Comparison of ENCODE assay signal across 16 cellular contexts in the genomic region with DNA sequence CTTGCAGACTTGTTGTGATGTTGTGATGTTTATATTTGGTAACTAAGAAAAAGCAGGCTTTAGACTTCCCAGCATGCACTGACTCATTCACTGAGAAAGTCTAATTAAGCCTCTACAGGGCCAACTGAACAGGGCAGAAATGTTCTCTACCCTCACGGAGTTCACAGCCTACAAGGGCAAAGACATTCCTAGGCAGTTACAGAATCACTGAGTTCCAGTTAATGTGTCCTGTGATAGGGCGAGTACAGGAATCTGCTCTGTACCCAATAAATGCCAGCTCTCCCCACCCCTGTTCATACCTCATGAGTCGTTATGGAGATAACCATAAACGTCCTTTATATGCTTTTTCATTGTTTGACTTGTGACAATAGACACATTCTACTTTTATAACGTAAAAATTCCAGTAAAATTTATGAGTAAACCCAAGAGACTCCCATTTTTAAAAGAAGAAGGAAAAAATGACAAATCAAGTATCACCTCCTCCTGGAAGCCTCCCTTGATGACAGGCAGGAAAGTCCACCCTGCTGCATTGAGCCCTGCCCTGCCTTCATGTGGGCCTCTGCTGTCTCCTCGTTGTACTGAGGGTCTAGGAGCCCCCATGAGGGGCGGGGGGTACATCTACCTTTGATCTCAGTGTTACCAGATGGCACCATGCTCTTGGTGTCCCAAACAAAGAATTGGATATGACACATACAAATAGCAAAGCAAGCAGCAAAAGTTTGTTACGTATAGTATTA. TPM values are rescaled to one million over a fixed set of nuclear protein-coding genes. Genes with fewer than 3 reads are reported as not detected.
A peak's percentile ranks its signal among the peaks of the same experiment; 100 is the strongest.
DNase-seq lines count a peak whose midpoint lies in the region; TF ChIP-seq lines count a peak whose summit lies in the region.
"Had no signal": no experiment of that assay in that cellular context is flagged by ENCODE, and none has a peak within 500 bp of the region (broad histone marks: within the 10 kb centered on the region; RNA-seq: fewer than 3 reads in every experiment).

No MANE protein-coding gene starts in this region.

- no peak overlapping the region for H2AFZ ChIP-seq in neural progenitor cell (replicated peaks)

- no peaks in the 10 kb centered on the region for H3K79me2 ChIP-seq in neural progenitor cell (ENCODE audit: low read depth)

- H3K27ac Mint-ChIP-seq in osteocyte (ENCODE audit: unreplicated experiment) (no peak overlapping the region), neural progenitor cell (no peak overlapping the region)
- H3K27ac Mint-ChIP-seq: activated CD8-positive, alpha-beta T cell treated with anti-CD3 and anti-CD28 coated beads for 36 hours; activated naive CD4-positive, alpha-beta T cell treated with anti-CD3 and anti-CD28 coated beads, Interleukin-2, amount 50 U/mL, for 72 hours; B cell; T-helper 17 cell had no signal

- H3K36me3 ChIP-seq in mucosa of rectum (ENCODE audit: control insufficient read depth in 2 of 2, insufficient read depth in 2 of 2, low read length in 2 of 2), result peaks cover 0 to 5% of the 10 kb centered on the region in 2 donors
- H3K36me3 ChIP-seq in neural progenitor cell, result no peaks in the 10 kb centered on the region

- CTCF ChIA-PET in AG04449 (lab: Yijun Ruan, JAX) (no interaction called here), GM10248 (lab: Yijun Ruan, JAX) (no interaction called here)

- H3K9me3 ChIP-seq in mucosa of rectum (ENCODE audit: control insufficient read depth in 2 of 2, low read length in 2 of 2) (no peaks in the 10 kb centered on the region), neural progenitor cell (ENCODE audit: low read depth) (no peaks in the 10 kb centered on the region)

- H3K27me3 Mint-ChIP-seq in osteocyte (ENCODE audit: unreplicated experiment) (peaks cover 12% of the 10 kb centered on the region), neural progenitor cell (ENCODE audit: insufficient read depth, low read depth) (no peaks in the 10 kb centered on the region)

- peak overlapping the region; percentile 83 to 88 for H3K27ac ChIP-seq in mucosa of rectum (ENCODE audit: low read depth in 2 of 2, low read length in 2 of 2)
- no peak overlapping the region for H3K27ac ChIP-seq in neural progenitor cell
- H3K27ac ChIP-seq: skin epidermis had no signal

- H3K4me1 ChIP-seq in mucosa of rectum (ENCODE audit: control insufficient read depth in 2 of 2, insufficient read depth in 2 of 2, low read length in 2 of 2), result peaks cover 5 to 39% of the 10 kb centered on the region in 2 donors
- no peaks in the 10 kb centered on the region for H3K4me1 ChIP-seq in neural progenitor cell

- H3K4me3 Mint-ChIP-seq in osteocyte (ENCODE audit: unreplicated experiment), result no peak overlapping the region
- H3K4me3 Mint-ChIP-seq in neural progenitor cell, result no peak overlapping the region
- H3K4me3 Mint-ChIP-seq: activated CD8-positive, alpha-beta T cell treated with anti-CD3 and anti-CD28 coated beads for 36 hours; B cell; T-helper 17 cell had no signal

- POLR2A ChIA-PET in AG04449 (lab: Yijun Ruan, JAX), result no interaction called here
- POLR2A ChIA-PET in GM10248 (lab: Yijun Ruan, JAX), result no interaction called here

- TF ChIP-seq CTCF in AG04449 (IDR thresholded peaks at IDR 0.05; ENCODE audit: insufficient read depth, low read length, missing control alignments) (no peak), LNCaP clone FGC (IDR thresholded peaks at IDR 0.05; ENCODE audit: control insufficient read depth, extremely low read depth, insufficient read depth) (no peak), osteocyte (IDR thresholded peaks at IDR 0.05) (no peak), neural progenitor cell (IDR thresholded peaks at IDR 0.05) (no peak), GM10248 (IDR thresholded peaks at IDR 0.05; ENCODE audit: control extremely low read depth, extremely low read depth, low read depth, missing control alignments) (no peak)

- H3K27me3 ChIP-seq in mucosa of rectum (ENCODE audit: control insufficient read depth in 2 of 2, insufficient read depth in 2 of 2, low read length in 2 of 2) (no peaks in the 10 kb centered on the region), neural progenitor cell (no peaks in the 10 kb centered on the region)

- H3K9me3 Mint-ChIP-seq in osteocyte (ENCODE audit: unreplicated experiment), result no peaks in the 10 kb centered on the region
- H3K9me3 Mint-ChIP-seq in neural progenitor cell, result no peaks in the 10 kb centered on the region
- H3K9me3 Mint-ChIP-seq: activated CD8-positive, alpha-beta T cell treated with anti-CD3 and anti-CD28 coated beads for 36 hours; activated naive CD4-positive, alpha-beta T cell treated with anti-CD3 and anti-CD28 coated beads, Interleukin-2, amount 50 U/mL, for 72 hours had no signal

- no peak overlapping the region for H3K4me2 ChIP-seq in neural progenitor cell

- H3K9ac ChIP-seq in mucosa of rectum (ENCODE audit: low read depth in 1 of 2, low read length in 2 of 2) (peak overlapping the region; percentile 32 to 64), neural progenitor cell (no peak overlapping the region)

- H3K36me3 Mint-ChIP-seq in osteocyte (ENCODE audit: unreplicated experiment), result no peaks in the 10 kb centered on the region
- peaks cover 2% of the 10 kb centered on the region for H3K36me3 Mint-ChIP-seq in neural progenitor cell
- H3K36me3 Mint-ChIP-seq: activated naive CD4-positive, alpha-beta T cell treated with anti-CD3 and anti-CD28 coated beads, Interleukin-2, amount 50 U/mL, for 72 hours had no signal

- H3K4me3 ChIP-seq in AG04449 (ENCODE audit: low read depth, low read length) (no peak overlapping the region), LNCaP clone FGC (ENCODE audit: low read depth, low read length) (no peak overlapping the region), mucosa of rectum (ENCODE audit: low read length in 2 of 2) (no peak overlapping the region), neural progenitor cell (no peak overlapping the region)
- H3K4me3 ChIP-seq: skin epidermis had no signal

- H3K4me1 Mint-ChIP-seq in osteocyte (ENCODE audit: unreplicated experiment) (no peaks in the 10 kb centered on the region), neural progenitor cell (no peaks in the 10 kb centered on the region)
- H3K4me1 Mint-ChIP-seq: B cell, T-helper 17 cell had no signal

- H4K20me1 ChIP-seq in neural progenitor cell (ENCODE audit: low read depth), result no peaks in the 10 kb centered on the region

- DNase-seq in AG04449 (ENCODE audit: low read depth, low spot score) (peak; percentile 73), LNCaP clone FGC (ENCODE audit: low read depth) (peak; percentile 81), dedifferentiated amniotic fluid mesenchymal stem cell (ENCODE audit: extremely low spot score) (peak; percentile 90), globus pallidus (ENCODE audit: low spot score) (no peak), osteocyte (ENCODE audit: extremely low spot score, unreplicated experiment) (no peak), neural progenitor cell (ENCODE audit: low spot score) (no peak), GM10248 (ENCODE audit: extremely low spot score) (no peak)
- DNase-seq: activated CD8-positive, alpha-beta T cell treated with anti-CD3 and anti-CD28 coated beads for 36 hours; NCI-H187 treated with DMSO at 0.1 percent for 48 hours; T-helper 17 cell had no signal

- H3F3A ChIP-seq in neural progenitor cell (ENCODE audit: low read depth), result no peaks in the 10 kb centered on the region

RNA-seq across cellular contexts. Expression of a gene that starts 14.3 kb away (rescaled TPM):
- total RNA-seq in osteocyte (not detected in 2 replicates), neural progenitor cell (ENCODE audit: low replicate concordance) (4.2 TPM in 1 of 2 replicates, not detected in the other)
- total RNA-seq: B cell had no signal

RNA-seq across cellular contexts. Expression of a gene that starts 34.3 kb away (rescaled TPM):
- not detected in 2 replicates for total RNA-seq in osteocyte
- total RNA-seq in neural progenitor cell (ENCODE audit: low replicate concordance), result 0.15 and 0.80 TPM in 2 replicates
- total RNA-seq: activated CD8-positive, alpha-beta T cell treated with anti-CD3 and anti-CD28 coated beads for 36 hours; B cell; mononuclear cell; T-helper 17 cell; urinary bladder had no signal

RNA-seq across cellular contexts. Expression of a gene that starts 36.3 kb away (rescaled TPM):
- total RNA-seq in osteocyte (not detected in 2 replicates), neural progenitor cell (ENCODE audit: low replicate concordance) (under 0.01 TPM in 1 of 2 replicates, not detected in the other)
- total RNA-seq: activated CD8-positive, alpha-beta T cell treated with anti-CD3 and anti-CD28 coated beads for 36 hours; activated naive CD4-positive, alpha-beta T cell treated with anti-CD3 and anti-CD28 coated beads, Interleukin-2, amount 50 U/mL, for 72 hours; B cell; T-helper 17 cell; urinary bladder had no signal

Comparison
In these comparisons a context has a peak if more than half of its experiments do, and no peak if none do; other contexts are left out.
1. DNase-seq: peak in AG04449 (single experiment), LNCaP clone FGC (single experiment) and dedifferentiated amniotic fluid mesenchymal stem cell (single experiment); none in globus pallidus (single experiment), osteocyte (single experiment), neural progenitor cell (single experiment) and GM10248 (single experiment).